8 cellular contexts compared by ENCODE assay signal in the genomic region with DNA sequence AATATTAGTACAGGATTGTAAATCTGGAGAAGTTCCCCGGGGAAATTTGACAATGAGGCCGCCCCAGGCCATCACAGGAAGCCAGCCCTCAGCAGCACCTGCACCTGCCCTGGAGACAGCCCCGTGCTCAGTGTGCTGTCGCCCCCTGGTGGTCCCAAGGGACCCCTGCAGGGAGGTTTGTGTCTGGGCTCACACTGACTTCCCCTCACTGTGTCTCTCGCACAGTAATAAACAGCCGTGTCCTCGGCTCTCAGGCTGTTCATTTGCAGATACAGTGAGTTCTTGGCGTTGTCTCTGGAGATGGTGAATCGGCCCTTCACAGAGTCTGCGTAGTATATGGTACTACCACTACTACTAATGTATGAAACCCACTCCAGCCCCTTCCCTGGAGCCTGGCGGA.
DNase-seq lines count a peak whose midpoint lies in the region; ATAC-seq and TF ChIP-seq lines count a peak whose summit lies in the region.
"Not testable (repeated sequence)": the region's sequence is repeated elsewhere in the genome, so short reads cannot be mapped to it uniquely, and the experiment has no call there.

No MANE protein-coding gene starts in this region.

- H3K9ac ChIP-seq in DND-41 (ENCODE audit: low read depth, low read length) = peak overlapping the region; percentile 35; the same call in 1 of the 2 replicates
- H3K9ac ChIP-seq in SK-N-SH = not testable (repeated sequence)

- TF ChIP-seq CTCF in BE2C (IDR thresholded peaks at IDR 0.05; ENCODE audit: low read depth, low read length) (0 out of 2 replicates have a peak, but pooled peaks have one; percentile 24), DND-41 (IDR thresholded peaks at IDR 0.05; ENCODE audit: borderline replicate concordance, extremely low read depth, low read length, poor library complexity, severe bottlenecking) (peak; percentile 30), HFFc6 (IDR thresholded peaks at IDR 0.05) (peak; percentile 20; the same call in 1 of the 2 replicates), SK-N-SH (IDR thresholded peaks at IDR 0.05) (peak; percentile 66)
- TF ChIP-seq CTCF in activated CD8-positive, alpha-beta T cell treated with anti-CD3 and anti-CD28 coated beads for 36 hours (IDR thresholded peaks at IDR 0.05) = peak; percentile 90

- peak overlapping the region; percentile 82 for H3K27ac ChIP-seq in DND-41 (ENCODE audit: low read length)
- H3K27ac ChIP-seq in SK-N-SH (ENCODE audit: low read depth in 2 of 2, low read length in 1 of 2) = not testable (repeated sequence)

- H3K27me3 ChIP-seq in BE2C; DND-41 (ENCODE audit: insufficient read depth, low read length, poor library complexity); SK-N-SH (ENCODE audit: insufficient read depth): not testable (repeated sequence)

- not testable (repeated sequence) for TF ChIP-seq EP300 in SK-N-SH (IDR thresholded peaks at IDR 0.05; ENCODE audit: borderline replicate concordance in 1 of 2, low read depth in 1 of 2, low read length in 1 of 2)

- not testable (repeated sequence) for H3K4me1 Mint-ChIP-seq in HFFc6 (ENCODE audit: low read depth)
- peaks cover 12% of the 10 kb centered on the region for H3K4me1 Mint-ChIP-seq in activated CD8-positive, alpha-beta T cell treated with anti-CD3 and anti-CD28 coated beads for 36 hours (ENCODE audit: low read depth)
- H3K4me1 Mint-ChIP-seq in naive B cell = peaks cover 20 to 38% (median 32%) of the 10 kb centered on the region in 3 donors

- peaks cover 58% of the 10 kb centered on the region for H3K9me3 Mint-ChIP-seq in HFFc6
- not testable (repeated sequence) for H3K9me3 Mint-ChIP-seq in activated CD8-positive, alpha-beta T cell treated with anti-CD3 and anti-CD28 coated beads for 36 hours; naive B cell

- H2AFZ ChIP-seq in DND-41 (ENCODE audit: low read depth, low read length); SK-N-SH (ENCODE audit: low read depth): not testable (repeated sequence)

- H3K4me3 Mint-ChIP-seq in HFFc6; activated CD8-positive, alpha-beta T cell treated with anti-CD3 and anti-CD28 coated beads for 36 hours: not testable (repeated sequence)
- H3K4me3 Mint-ChIP-seq in naive B cell = peak overlapping the region in 7 of 8 donors; percentile 42 to 90 (median 79)

- intact Hi-C loops in activated CD8-positive, alpha-beta T cell treated with anti-CD3 and anti-CD28 coated beads for 36 hours (cut with micrococcal nuclease) = not testable (repeated sequence)

- not testable (repeated sequence) for H3K27ac Mint-ChIP-seq in HFFc6; activated CD8-positive, alpha-beta T cell treated with anti-CD3 and anti-CD28 coated beads for 36 hours
- H3K27ac Mint-ChIP-seq in naive B cell = peak overlapping the region in 5 of 6 donors; percentile 49 to 98 (median 87)

- not testable (repeated sequence) for H3K9me3 ChIP-seq in BE2C; DND-41 (ENCODE audit: insufficient read depth, low read length, severe bottlenecking); SK-N-SH

- WGBS in SK-N-SH (ENCODE audit: low lambda C conversion rate) = 21% methylated on average over 8 of the region's 11 CpGs

- not testable (repeated sequence) for H3K79me2 ChIP-seq in DND-41 (ENCODE audit: insufficient read depth, low read length); SK-N-SH (ENCODE audit: insufficient read depth)

- CTCF ChIA-PET in SK-N-SH (lab: Yijun Ruan, JAX) = interaction anchor here (0.6 to 2.4 kb wide), 3 partner anchors 20 to 417 kb away, joined by 3 to 12 read pairs (median 8); no protein-coding TSS in a partner anchor
- CTCF ChIA-PET in activated CD8-positive, alpha-beta T cell treated with anti-CD3 and anti-CD28 coated beads for 36 hours (lab: Charles Lee) = interaction anchor here (0.6 to 3.1 kb wide), 9 partner anchors 10 to 468 kb away, joined by 3 to 14 read pairs (median 5); no protein-coding TSS in a partner anchor

- H3K9me2 ChIP-seq in SK-N-SH = not testable (repeated sequence)

- H4K20me1 ChIP-seq in DND-41 (ENCODE audit: insufficient read depth, low read length); SK-N-SH (ENCODE audit: insufficient read depth): not testable (repeated sequence)

- H3K36me3 ChIP-seq in BE2C; DND-41 (ENCODE audit: insufficient read depth, low read length); SK-N-SH (replicated peaks in 1 of 2; ENCODE audit: control insufficient read depth in 1 of 2, insufficient read depth in 2 of 2, low read length in 1 of 2): not testable (repeated sequence)

- not testable (repeated sequence) for H3K36me3 Mint-ChIP-seq in HFFc6 (ENCODE audit: low read depth); activated CD8-positive, alpha-beta T cell treated with anti-CD3 and anti-CD28 coated beads for 36 hours (ENCODE audit: low read depth); naive B cell

- peak overlapping the region; percentile 26 for H3K4me2 ChIP-seq in DND-41 (ENCODE audit: insufficient read depth, low read length)
- H3K4me2 ChIP-seq in SK-N-SH = not testable (repeated sequence)

- DNase-seq in BE2C, HFFc6, SK-N-SH: not testable (repeated sequence)
- DNase-seq in DND-41 (peak; percentile 48), NCI-H146 treated with DMSO at 0.1 percent for 48 hours (lab: John Stamatoyannopoulos, UW; ENCODE audit: unreplicated experiment) (peak; percentile 52), naive B cell (peak; percentile 71)
- DNase-seq in activated CD8-positive, alpha-beta T cell treated with anti-CD3 and anti-CD28 coated beads for 36 hours = peak; percentile 80
- DNase-seq in central memory CD4-positive, alpha-beta T cell = peak; percentile 49

- not testable (repeated sequence) for H3F3A ChIP-seq in SK-N-SH (replicated peaks; ENCODE audit: insufficient read depth)

- peak; percentile 41; the same call in 2 of the 3 replicates for ATAC-seq in DND-41 (ENCODE audit: insufficient read depth, low read depth)
- peak; percentile 85 for ATAC-seq in activated CD8-positive, alpha-beta T cell treated with anti-CD3 and anti-CD28 coated beads for 36 hours
- not testable (repeated sequence) for ATAC-seq in naive B cell (ENCODE audit: low read depth in 2 of 2)

- H3K27me3 Mint-ChIP-seq in HFFc6 (ENCODE audit: insufficient read depth); naive B cell: not testable (repeated sequence)
- H3K27me3 Mint-ChIP-seq in activated CD8-positive, alpha-beta T cell treated with anti-CD3 and anti-CD28 coated beads for 36 hours = peaks cover 20% of the 10 kb centered on the region

- H3K4me1 ChIP-seq in BE2C; SK-N-SH (ENCODE audit: control insufficient read depth in 1 of 2, insufficient read depth in 2 of 2, low read depth in 1 of 2, low read length in 1 of 2): not testable (repeated sequence)
- H3K4me1 ChIP-seq in DND-41 (ENCODE audit: insufficient read depth, low read length) = peaks cover 59% of the 10 kb centered on the region

- not testable (repeated sequence) for H3K4me3 ChIP-seq in BE2C (ENCODE audit: low read depth, low read length); DND-41 (ENCODE audit: low read depth in 1 of 2, low read length in 2 of 2); SK-N-SH (ENCODE audit: low read depth in 2 of 2, low read length in 1 of 2)

- peak; percentile 35 for TF ChIP-seq RAD21 in SK-N-SH (IDR thresholded peaks at IDR 0.05; ENCODE audit: low read length)

- POLR2A ChIA-PET in SK-N-SH (lab: Yijun Ruan, JAX); activated CD8-positive, alpha-beta T cell treated with anti-CD3 and anti-CD28 coated beads for 36 hours (lab: Charles Lee): not testable (repeated sequence)

Comparison
In these comparisons a context has a peak if more than half of its experiments do, and no peak if none do; other contexts are left out.
1. CTCF ChIP-seq: peak in every context shown above with its lines; median percentile 90 in activated CD8-positive, alpha-beta T cell treated with anti-CD3 and anti-CD28 coated beads for 36 hours; 66 in SK-N-SH; 30 in DND-41; 24 in BE2C; 20 in HFFc6.